Comparison of ENCODE assay signal across 22 cellular contexts in genomic region chr2:71813315-71813714, GRCh38.
DNase-seq lines count a peak whose midpoint lies in the region; ATAC-seq, FAIRE-seq and TF ChIP-seq lines count a peak whose summit lies in the region.
"Had no signal": no experiment of that assay in that cellular context is flagged by ENCODE, and none has a peak within 500 bp of the region (broad histone marks: within the 10 kb centered on the region; RNA-seq: fewer than 3 reads in every experiment).

No MANE protein-coding gene starts in this region.

- H2AK5ac ChIP-seq in neuronal stem cell (ENCODE audit: low read depth, low read length): no peak overlapping the region

- H2AFZ ChIP-seq in neuronal stem cell (ENCODE audit: low read length): no peak overlapping the region
- H2AFZ ChIP-seq: GM23338 had no signal

- H3K4me3 ChIP-seq in right atrium auricular region (no peak overlapping the region), heart left ventricle (no peak overlapping the region), endodermal cell (ENCODE audit: low read length) (no peak overlapping the region), neuronal stem cell (ENCODE audit: low read length in 2 of 2) (no peak overlapping the region), vagina (no peak overlapping the region), small intestine (ENCODE audit: low read depth in 1 of 2, low read length in 2 of 2) (no peak overlapping the region)
- H3K4me3 ChIP-seq: GM23338 had no signal

- H3K27ac Mint-ChIP-seq in endodermal cell: no peak overlapping the region
- no peak overlapping the region for H3K27ac Mint-ChIP-seq in T-helper 17 cell
- H3K27ac Mint-ChIP-seq: CD4-positive, alpha-beta T cell; GM23338; HFFc6; IgD-negative memory B cell had no signal

- peak; percentile 38 for DNase-seq in right atrium auricular region (ENCODE audit: low spot score)
- DNase-seq in heart left ventricle: no peak
- DNase-seq in endodermal cell: peak; percentile 27
- no peak for DNase-seq in neuronal stem cell (ENCODE audit: low spot score)
- DNase-seq in vagina (ENCODE audit: extremely low spot score in 2 of 2): peak; percentile 67 to 77
- DNase-seq in small intestine: no peak
- DNase-seq in T-helper 17 cell: no peak
- DNase-seq: CD4-positive, alpha-beta T cell; DMS153; DMS79; GDM1; H7; HFFc6 had no signal

- intact Hi-C loops in heart left ventricle (cut with DNase I): no loop called here
- intact Hi-C loops in vagina (cut with DNase I): no loop called here

- H3K23ac ChIP-seq in neuronal stem cell (ENCODE audit: low read depth, low read length, poor library complexity): no peak overlapping the region

- H3K4me1 Mint-ChIP-seq in endodermal cell: no peaks in the 10 kb centered on the region
- H3K4me1 Mint-ChIP-seq in T-helper 17 cell: no peaks in the 10 kb centered on the region
- H3K4me1 Mint-ChIP-seq: B cell, GM23338, IgD-negative memory B cell had no signal

- no peak overlapping the region for H4K8ac ChIP-seq in neuronal stem cell (ENCODE audit: low read depth, low read length)

- no peak overlapping the region for H2BK12ac ChIP-seq in neuronal stem cell (ENCODE audit: low read length)

- H3K79me1 ChIP-seq in neuronal stem cell (ENCODE audit: low read depth, low read length): no peaks in the 10 kb centered on the region

- 81 to 89% (median 85%) methylated on average over 4 of the region's 4 CpGs for WGBS in heart left ventricle, 4 donors
- WGBS in endodermal cell (ENCODE audit: insufficient coverage in 1 of 2, insufficient read length in 1 of 2), 2 experiments: 81% methylated on average over 3 of the region's 4 CpGs; no CpG with 5 or more reads in 1 of the 2 experiments
- no CpG with 5 or more reads among the region's 4 CpGs for WGBS in neuronal stem cell (ENCODE audit: extremely low coverage in 2 of 2, insufficient read length in 2 of 2, insufficient replicate concordance in 1 of 2), 2 donors
- 50 to 70% (median 58%) methylated on average over 4 of the region's 4 CpGs for WGBS in small intestine, 3 donors

- no peak for FAIRE-seq in small intestine (lab: Jason Lieb, UNC)
- FAIRE-seq: GM12892, GM18507, HepG2 had no signal

- no peak overlapping the region for H2BK15ac ChIP-seq in neuronal stem cell (ENCODE audit: low read length)

- H3K18ac ChIP-seq in neuronal stem cell (ENCODE audit: low read length): no peak overlapping the region

- H3K9me3 ChIP-seq in right atrium auricular region: no peaks in the 10 kb centered on the region
- H3K9me3 ChIP-seq in heart left ventricle: no peaks in the 10 kb centered on the region
- no peaks in the 10 kb centered on the region for H3K9me3 ChIP-seq in endodermal cell (ENCODE audit: control insufficient read depth, low read length)
- H3K9me3 ChIP-seq in neuronal stem cell (replicated peaks in 1 of 2; ENCODE audit: control insufficient read depth in 2 of 2, insufficient read depth in 1 of 2, low read depth in 1 of 2, low read length in 2 of 2): no peaks in the 10 kb centered on the region
- H3K9me3 ChIP-seq in vagina: no peaks in the 10 kb centered on the region
- no peaks in the 10 kb centered on the region for H3K9me3 ChIP-seq in small intestine (ENCODE audit: control insufficient read depth, low read depth)
- no peaks in the 10 kb centered on the region for H3K9me3 ChIP-seq in T-helper 17 cell (ENCODE audit: control insufficient read depth, low read length, poor library complexity, severe bottlenecking)

- no peak overlapping the region for H2BK120ac ChIP-seq in neuronal stem cell (ENCODE audit: low read depth, low read length)

- H3K36me3 Mint-ChIP-seq in endodermal cell (ENCODE audit: low read depth) (no peaks in the 10 kb centered on the region), T-helper 17 cell (ENCODE audit: low read depth) (no peaks in the 10 kb centered on the region)
- H3K36me3 Mint-ChIP-seq: IgD-negative memory B cell had no signal

- ATAC-seq in heart left ventricle (no peak), T-helper 17 cell (no peak), HG03139 (IDR thresholded peaks at IDR 0.05; ENCODE audit: unreplicated experiment) (no peak)
- ATAC-seq: GM23338, HCT116, HepG2 had no signal

- no peak for TF ChIP-seq CTCF in right atrium auricular region (IDR thresholded peaks at IDR 0.05)
- no peak for TF ChIP-seq CTCF in heart left ventricle (IDR thresholded peaks at IDR 0.05)
- TF ChIP-seq CTCF in endodermal cell (conservative IDR thresholded peaks at IDR 0.05): no peak
- TF ChIP-seq CTCF in vagina (IDR thresholded peaks at IDR 0.05): no peak

- H3K27me3 Mint-ChIP-seq in endodermal cell (ENCODE audit: insufficient read depth) (peaks cover 5% of the 10 kb centered on the region), T-helper 17 cell (peaks cover 10% of the 10 kb centered on the region)
- H3K27me3 Mint-ChIP-seq: B cell had no signal

- H3K27ac ChIP-seq in right atrium auricular region (no peak overlapping the region), heart left ventricle (no peak overlapping the region), endodermal cell (ENCODE audit: low read depth, low read length) (no peak overlapping the region), neuronal stem cell (replicated peaks; ENCODE audit: low read length) (no peak overlapping the region), vagina (no peak overlapping the region), small intestine (ENCODE audit: low read depth in 1 of 2, low read length in 1 of 2) (no peak overlapping the region)
- H3K27ac ChIP-seq: C4-2B had no signal

- H3K4me3 Mint-ChIP-seq in endodermal cell (no peak overlapping the region), T-helper 17 cell (no peak overlapping the region)
- H3K4me3 Mint-ChIP-seq: B cell; CD4-positive, alpha-beta T cell; GM23338; HFFc6; IgD-negative memory B cell had no signal

- H3K9ac ChIP-seq in endodermal cell (ENCODE audit: extremely low read depth, low read length, poor library complexity, severe bottlenecking): no peak overlapping the region
- H3K9ac ChIP-seq in neuronal stem cell (ENCODE audit: low read depth, low read length, poor library complexity): no peak overlapping the region

- no peak overlapping the region for H4K91ac ChIP-seq in neuronal stem cell (ENCODE audit: low read depth, low read length, poor library complexity)

- H3K36me3 ChIP-seq in right atrium auricular region (no peaks in the 10 kb centered on the region), heart left ventricle (no peaks in the 10 kb centered on the region), endodermal cell (ENCODE audit: control insufficient read depth, insufficient read depth, low read length) (no peaks in the 10 kb centered on the region), neuronal stem cell (replicated peaks in 1 of 2; ENCODE audit: control insufficient read depth in 2 of 2, insufficient read depth in 2 of 2, low read length in 2 of 2) (no peaks in the 10 kb centered on the region), vagina (no peaks in the 10 kb centered on the region), small intestine (ENCODE audit: control insufficient read depth in 2 of 2, insufficient read depth in 2 of 2, low read length in 2 of 2) (no peaks in the 10 kb centered on the region)

- no peaks in the 10 kb centered on the region for H3K9me3 Mint-ChIP-seq in endodermal cell
- H3K9me3 Mint-ChIP-seq: CD4-positive, alpha-beta T cell; HFFc6; IgD-negative memory B cell had no signal

- TF ChIP-seq POLR2A in heart left ventricle (IDR thresholded peaks at IDR 0.05) (no peak), vagina (IDR thresholded peaks at IDR 0.05) (no peak)

- no peak overlapping the region for H2BK5ac ChIP-seq in neuronal stem cell (ENCODE audit: low read length)

- H3K4me1 ChIP-seq in right atrium auricular region (no peaks in the 10 kb centered on the region), heart left ventricle (peaks cover 0 to 5% (median 0%) of the 10 kb centered on the region in 12 donors), endodermal cell (ENCODE audit: control insufficient read depth, insufficient read depth, low read length) (no peaks in the 10 kb centered on the region), neuronal stem cell (ENCODE audit: control insufficient read depth in 2 of 2, insufficient read depth in 1 of 2, low read depth in 1 of 2, low read length in 2 of 2) (no peaks in the 10 kb centered on the region), vagina (no peaks in the 10 kb centered on the region), small intestine (ENCODE audit: control insufficient read depth in 2 of 2, insufficient read depth in 1 of 2, low read depth in 1 of 2, low read length in 1 of 2) (no peaks in the 10 kb centered on the region)

- no peak overlapping the region for H3K4me2 ChIP-seq in neuronal stem cell (ENCODE audit: insufficient read depth, low read length, poor library complexity, severe bottlenecking)
- H3K4me2 ChIP-seq: GM23338 had no signal

- H3K27me3 ChIP-seq in right atrium auricular region (no peaks in the 10 kb centered on the region), heart left ventricle (no peaks in the 10 kb centered on the region), endodermal cell (ENCODE audit: control insufficient read depth, insufficient read depth, low read length, poor library complexity, severe bottlenecking) (no peaks in the 10 kb centered on the region), neuronal stem cell (ENCODE audit: control insufficient read depth in 3 of 3, insufficient read depth in 3 of 3, low read depth in 1 of 3, low read length in 3 of 3) (no peaks in the 10 kb centered on the region), vagina (no peaks in the 10 kb centered on the region), small intestine (ENCODE audit: control insufficient read depth in 2 of 2, insufficient read depth in 2 of 2, low read length in 2 of 2) (no peaks in the 10 kb centered on the region)

- H3K14ac ChIP-seq in neuronal stem cell (ENCODE audit: low read length): peak overlapping the region; percentile 14

- H3K4ac ChIP-seq in neuronal stem cell (ENCODE audit: low read length): no peak overlapping the region

Comparison
In these comparisons a context has a peak if more than half of its experiments do, and no peak if none do; other contexts are left out.
1. DNase-seq: peak in right atrium auricular region (single experiment), endodermal cell (single experiment) and vagina (2 of 2); none in heart left ventricle (0 of 5), neuronal stem cell (single experiment), small intestine (single experiment) and T-helper 17 cell (0 of 3).